ENCODE assay signal across 23 cellular contexts in genomic region chr16:64925166-64925565, GRCh38.
"Had no signal": no experiment of that assay in that cellular context is flagged by ENCODE, and none has a peak within 500 bp of the region (broad histone marks: within the 10 kb centered on the region; RNA-seq: fewer than 3 reads in every experiment).

No MANE protein-coding gene starts in this region.

- ATAC-seq: activated CD4-positive, alpha-beta T cell treated with anti-CD3 and anti-CD28 coated beads for 36 hours; activated CD8-positive, alpha-beta T cell treated with anti-CD3 and anti-CD28 coated beads for 36 hours; activated T-cell treated with anti-CD3 and anti-CD28 coated beads, Interleukin-2, amount 50 U/mL, for 72 hours; K562; T-helper 17 cell had no signal

- DNase-seq: activated CD4-positive, alpha-beta T cell treated with anti-CD3 and anti-CD28 coated beads for 36 hours; activated CD8-positive, alpha-beta memory T cell treated with anti-CD3 and anti-CD28 coated beads, Interleukin-2, amount 50 U/mL, for 4 hours; activated CD8-positive, alpha-beta T cell treated with anti-CD3 and anti-CD28 coated beads for 36 hours; activated gamma-delta T cell treated with Interleukin-2 at 50 U/mL for 16 hours; activated naive CD4-positive, alpha-beta T cell treated with anti-CD3 and anti-CD28 coated beads, Interleukin-2, amount 10 ng/mL, durations not matched to agents 7 days and 5 days; activated naive CD8-positive, alpha-beta T cell treated with anti-CD3 and anti-CD28 coated beads for 36 hours; activated T-cell treated with anti-CD3 and anti-CD28 coated beads, Interleukin-2, amount 50 U/mL, for 72 hours; adrenal gland; aorta; Karpas-422; NCI-H1105 treated with DMSO at 0.1 percent for 48 hours; NCI-H1436 treated with DMSO at 0.1 percent for 48 hours; NCI-H187; NCI-H2081; NCI-H510A treated with DMSO at 0.1 percent for 48 hours; NCI-H69; NK-92 treated with Interleukin-12 subunit alpha and Interleukin-12 subunit beta, amount 100 ng/mL, for 24 hours; SIG-M5; T-helper 17 cell; T-helper 9 cell; WERI-Rb-1 had no signal

- H3K27me3 ChIP-seq: adrenal gland, breast epithelium had no signal

- H3K36me3 ChIP-seq: adrenal gland, breast epithelium, WERI-Rb-1 had no signal

- H3K4me3 ChIP-seq: adrenal gland, breast epithelium, K562 had no signal

- H3K27ac ChIP-seq: adrenal gland, breast epithelium, WERI-Rb-1 had no signal

- H3K4me1 ChIP-seq: adrenal gland, breast epithelium had no signal
